Comparison of ENCODE assay signal across 8 cellular contexts in the genomic region with DNA sequence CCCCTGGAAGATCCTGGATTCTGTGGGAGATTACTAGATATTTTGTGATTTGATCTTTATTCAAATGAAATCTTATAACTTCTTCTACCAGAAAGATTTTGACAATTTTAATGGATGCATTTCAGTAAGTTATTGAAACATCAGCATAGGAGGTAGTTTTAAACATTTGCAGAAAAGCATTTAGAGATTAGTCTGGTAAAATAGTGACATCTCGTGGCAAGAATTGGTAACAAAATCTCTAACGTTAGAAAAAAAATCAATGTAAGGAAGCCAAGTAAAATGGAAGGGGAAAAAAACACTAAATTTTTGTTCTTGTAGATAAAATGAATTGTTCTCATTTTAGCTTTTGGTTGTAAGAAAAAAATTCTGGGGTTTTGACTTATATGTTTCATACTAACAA.
A peak's percentile ranks its signal among the peaks of the same experiment; 100 is the strongest.
DNase-seq lines count a peak whose midpoint lies in the region; ATAC-seq, FAIRE-seq and TF ChIP-seq lines count a peak whose summit lies in the region.

No MANE protein-coding gene starts in this region.

- H3K27ac ChIP-seq in 22Rv1 = no peak overlapping the region
- H3K27ac ChIP-seq in fibroblast of lung (ENCODE audit: insufficient read depth, low read length) = no peak overlapping the region

- no peaks in the 10 kb centered on the region for H4K20me1 ChIP-seq in fibroblast of lung (ENCODE audit: control insufficient read depth, extremely low read depth, insufficient read depth, low read length)

- no peaks in the 10 kb centered on the region for H3K4me1 ChIP-seq in fibroblast of lung (ENCODE audit: control insufficient read depth, extremely low read depth, insufficient read depth, low read length)

- no peak overlapping the region for H3K4me2 ChIP-seq in fibroblast of lung (ENCODE audit: extremely low read depth, insufficient read depth, low read length)

- no peaks in the 10 kb centered on the region for H3K36me3 ChIP-seq in fibroblast of lung (ENCODE audit: control insufficient read depth, insufficient read depth, low read length)

- H3K27me3 ChIP-seq in fibroblast of lung (ENCODE audit: control insufficient read depth, insufficient read depth, low read length) = no peaks in the 10 kb centered on the region

- H3K9ac ChIP-seq in fibroblast of lung (ENCODE audit: insufficient read depth, low read length) = no peak overlapping the region

- no peaks in the 10 kb centered on the region for H3K36me3 Mint-ChIP-seq in type B pancreatic cell

- TF ChIP-seq CTCF in 22Rv1 (IDR thresholded peaks at IDR 0.05) = peak; percentile 37
- peak in 1 of 2 donors; percentile 32 for TF ChIP-seq CTCF in fibroblast of lung (conservative IDR thresholded peaks at IDR 0.05 in 1 of 2, IDR thresholded peaks at IDR 0.05 in 1 of 2; ENCODE audit: low read depth in 1 of 2, low read length in 2 of 2)
- peak; percentile 88 for TF ChIP-seq CTCF in type B pancreatic cell (conservative IDR thresholded peaks at IDR 0.05)

- TF ChIP-seq POLR2A in GM12891 (IDR thresholded peaks at IDR 0.05; ENCODE audit: low read depth, low read length) (no peak), GM18505 (IDR thresholded peaks at IDR 0.05; ENCODE audit: borderline replicate concordance, extremely low read depth, insufficient read depth, insufficient read length) (no peak)

- no peaks in the 10 kb centered on the region for H3K79me2 ChIP-seq in fibroblast of lung (ENCODE audit: control insufficient read depth, insufficient read depth, low read length)

- no peak overlapping the region for H3K4me3 ChIP-seq in fibroblast of lung (replicated peaks in 1 of 4; ENCODE audit: control extremely low read depth in 1 of 4, insufficient read depth in 1 of 4, low read depth in 3 of 4, low read length in 4 of 4)

- peaks cover 5% of the 10 kb centered on the region for H3K4me1 Mint-ChIP-seq in type B pancreatic cell (ENCODE audit: unreplicated experiment)

- DNase-seq in GM12891 (ENCODE audit: insufficient read length, low spot score) = no peak
- peak; percentile 52 for DNase-seq in NOMO-1 treated with DMSO at 0.1 percent for 48 hours (lab: John Stamatoyannopoulos, UW; ENCODE audit: unreplicated experiment)
- DNase-seq in fibroblast of lung (ENCODE audit: low read depth in 2 of 2) = peak; percentile 20 to 56
- DNase-seq in type B pancreatic cell (ENCODE audit: extremely low spot score, unreplicated experiment) = no peak
- no peak for DNase-seq in HuH-7 (ENCODE audit: low spot score)

- peak; percentile 57 for FAIRE-seq in GM12891 (lab: Jason Lieb, UNC)

- no peak overlapping the region for H3K4me3 Mint-ChIP-seq in type B pancreatic cell

- H3K27ac Mint-ChIP-seq in type B pancreatic cell = no peak overlapping the region

- H3K9me3 Mint-ChIP-seq in type B pancreatic cell = no peaks in the 10 kb centered on the region

- ATAC-seq in GM18505 (IDR thresholded peaks at IDR 0.05; ENCODE audit: unreplicated experiment) (no peak), GM21717 (IDR thresholded peaks at IDR 0.05; ENCODE audit: unreplicated experiment) (no peak)

- no peaks in the 10 kb centered on the region for H3K9me3 ChIP-seq in fibroblast of lung (ENCODE audit: control insufficient read depth, insufficient read depth, low read depth, low read length)

- H3K27me3 Mint-ChIP-seq in type B pancreatic cell = peaks cover 8% of the 10 kb centered on the region

- no peak overlapping the region for H2AFZ ChIP-seq in fibroblast of lung (ENCODE audit: low read length)

TF ChIP-seq in GM12891, 5 proteins besides CTCF, POLR2A, EP300 and RAD21:
- TF ChIP-seq TAF1 (IDR thresholded peaks at IDR 0.05; ENCODE audit: low read depth, low read length) (no peak), POU2F2 (IDR thresholded peaks at IDR 0.05; ENCODE audit: low read depth, low read length) (no peak), POLR2AphosphoS5 (IDR thresholded peaks at IDR 0.05; ENCODE audit: low read depth, low read length) (no peak), PAX5 (IDR thresholded peaks at IDR 0.05; ENCODE audit: insufficient read depth, low read length, severe bottlenecking) (no peak), SPI1 (IDR thresholded peaks at IDR 0.05; ENCODE audit: low read depth, low read length) (no peak)

Comparison
In these comparisons a context has a peak if more than half of its experiments do, and no peak if none do; other contexts are left out.
1. DNase-seq: peak in NOMO-1 treated with DMSO at 0.1 percent for 48 hours (single experiment) and fibroblast of lung (2 of 2); none in GM12891 (single experiment), type B pancreatic cell (single experiment) and HuH-7 (single experiment).